Comparison of ENCODE assay signal across 20 cellular contexts in the genomic region with DNA sequence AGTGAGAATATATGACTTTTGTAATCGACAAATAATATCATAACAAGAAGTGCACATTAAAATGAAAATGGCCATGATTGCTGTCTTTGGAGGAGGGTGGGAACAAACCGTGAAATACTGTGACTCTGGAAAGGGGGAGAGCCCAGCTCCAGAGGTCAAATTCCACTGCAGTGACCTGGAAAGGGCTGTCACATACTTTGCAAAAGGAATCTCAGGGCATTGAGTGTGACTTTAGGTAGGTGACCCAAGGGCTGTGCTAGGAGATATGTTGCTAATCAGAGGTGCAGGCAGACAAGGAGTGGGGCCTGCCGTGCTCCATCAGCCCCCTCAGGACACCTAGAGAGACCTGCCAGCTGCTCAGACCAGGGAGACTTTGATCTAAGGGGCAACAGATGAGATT. TPM values are rescaled to one million over a fixed set of nuclear protein-coding genes. Genes with fewer than 3 reads are reported as not detected.
DNase-seq lines count a peak whose midpoint lies in the region; ATAC-seq and TF ChIP-seq lines count a peak whose summit lies in the region.
"Had no signal": no experiment of that assay in that cellular context is flagged by ENCODE, and none has a peak within 500 bp of the region (broad histone marks: within the 10 kb centered on the region; RNA-seq: fewer than 3 reads in every experiment).

No MANE protein-coding gene starts in this region.

- peak overlapping the region; percentile 62 for H3K4me3 Mint-ChIP-seq in Caco-2 (ENCODE audit: unreplicated experiment)
- H3K4me3 Mint-ChIP-seq: CD14-positive monocyte had no signal

- H3K79me2 ChIP-seq in OCI-LY7 (ENCODE audit: insufficient read depth, low read depth, low read length) (no peaks in the 10 kb centered on the region), trophoblast cell (ENCODE audit: control insufficient read depth, insufficient read depth, low read length, poor library complexity) (no peaks in the 10 kb centered on the region)

- no peak overlapping the region for H3K4ac ChIP-seq in trophoblast cell (ENCODE audit: low read depth, low read length)

- no peak overlapping the region for H4K91ac ChIP-seq in trophoblast cell (ENCODE audit: low read depth, low read length)

- no peak overlapping the region for H3K18ac ChIP-seq in trophoblast cell (ENCODE audit: low read length)

- no peak overlapping the region for H3K4me2 ChIP-seq in OCI-LY7 (ENCODE audit: low read length)
- no peak overlapping the region for H3K4me2 ChIP-seq in trophoblast cell (ENCODE audit: low read length)

- H3K9me3 ChIP-seq in Caco-2: no peaks in the 10 kb centered on the region
- no peaks in the 10 kb centered on the region for H3K9me3 ChIP-seq in OCI-LY7 (ENCODE audit: low read length)
- H3K9me3 ChIP-seq in trophoblast cell (ENCODE audit: insufficient read depth, low read depth, low read length): no peaks in the 10 kb centered on the region
- H3K9me3 ChIP-seq: HAP-1, SJCRH30 had no signal

- no peak overlapping the region for H2BK12ac ChIP-seq in trophoblast cell (ENCODE audit: low read length)

- H2BK120ac ChIP-seq in trophoblast cell (ENCODE audit: insufficient read depth, low read length, poor library complexity): no peak overlapping the region

- peak overlapping the region; percentile 11 for H3K14ac ChIP-seq in trophoblast cell (ENCODE audit: low read length)

- no peak overlapping the region for H3K27ac ChIP-seq in OCI-LY7 (ENCODE audit: low read depth, low read length, poor library complexity, severe bottlenecking)
- no peak overlapping the region for H3K27ac ChIP-seq in trophoblast cell (ENCODE audit: low read depth, low read length)
- H3K27ac ChIP-seq: SJCRH30 had no signal

- CTCF ChIA-PET in Caco-2 (lab: Charles Lee): interaction anchor here (0.6 to 4.8 kb wide), 5 partner anchors 11 to 138 kb away, joined by 3 to 17 read pairs (median 5); partner anchors contain the start of gene SPO11
- CTCF ChIA-PET in OCI-LY7 (lab: Charles Lee; ENCODE audit: unreplicated experiment): no interaction called here

- no peak for ATAC-seq in GM21447 (IDR thresholded peaks at IDR 0.05; ENCODE audit: unreplicated experiment)

- H3K4me1 ChIP-seq in Caco-2 (peaks cover 62% of the 10 kb centered on the region), OCI-LY7 (ENCODE audit: insufficient read depth, low read length, poor library complexity, severe bottlenecking) (peaks cover 46% of the 10 kb centered on the region), trophoblast cell (ENCODE audit: control insufficient read depth in 1 of 2, insufficient read depth in 2 of 2, low read length in 2 of 2) (peaks cover 3 to 7% of the 10 kb centered on the region in 2 experiments)
- H3K4me1 ChIP-seq: SJCRH30 had no signal

- H3K9me2 ChIP-seq in OCI-LY7 (ENCODE audit: insufficient read depth, low read length): no peaks in the 10 kb centered on the region

- H3K27me3 ChIP-seq in Caco-2 (replicated peaks; ENCODE audit: control insufficient read depth, insufficient read depth, low read length) (no peaks in the 10 kb centered on the region), trophoblast cell (ENCODE audit: insufficient read depth, low read length) (no peaks in the 10 kb centered on the region)

- H3K27me3 Mint-ChIP-seq in Caco-2 (ENCODE audit: insufficient read depth, unreplicated experiment): no peaks in the 10 kb centered on the region

- peak overlapping the region; percentile 92 for H3K27ac Mint-ChIP-seq in Caco-2 (ENCODE audit: unreplicated experiment)
- H3K27ac Mint-ChIP-seq: CD14-positive monocyte had no signal

- no peak for TF ChIP-seq CTCF in Caco-2 (IDR thresholded peaks at IDR 0.05; ENCODE audit: insufficient read depth in 1 of 2, low read depth in 1 of 2, low read length in 1 of 2, severe bottlenecking in 1 of 2, unreplicated experiment in 1 of 2)
- TF ChIP-seq CTCF in OCI-LY7 (conservative IDR thresholded peaks at IDR 0.05; ENCODE audit: low read length): no peak

- no TSS peak for BruUV-seq in Caco-2 (replicated peaks; lab: Mats Ljungman, UMichigan)
- BruUV-seq in OCI-LY7 (replicated peaks; lab: Mats Ljungman, UMichigan): no TSS peak

- no peak overlapping the region for H3K9ac ChIP-seq in trophoblast cell (ENCODE audit: low read length)

- H3K4me1 Mint-ChIP-seq in Caco-2 (ENCODE audit: low read depth, unreplicated experiment): peaks cover 45% of the 10 kb centered on the region
- H3K4me1 Mint-ChIP-seq: CD14-positive monocyte had no signal

- no CpG with 5 or more reads among the region's 3 CpGs for WGBS in trophoblast cell (ENCODE audit: extremely low coverage, insufficient coverage, insufficient read length)

- H4K20me1 ChIP-seq in OCI-LY7 (ENCODE audit: insufficient read depth, low read length): no peaks in the 10 kb centered on the region

- no peak overlapping the region for H4K8ac ChIP-seq in trophoblast cell (ENCODE audit: low read depth, low read length)

- no peak overlapping the region for H3K23ac ChIP-seq in trophoblast cell (ENCODE audit: low read length)

- no peak overlapping the region for H4K12ac ChIP-seq in trophoblast cell (ENCODE audit: low read depth, low read length)

- POLR2A ChIA-PET in Caco-2 (lab: Charles Lee): interaction anchor here (2.7 kb wide), 1 partner anchor 12 kb away, joined by 32 read pairs; no protein-coding TSS in a partner anchor
- POLR2A ChIA-PET in OCI-LY7 (lab: Charles Lee): interaction anchor here (0.6 to 1.2 kb wide), 2 partner anchors 8 to 28 kb away, joined by 4 to 5 read pairs; no protein-coding TSS in a partner anchor

- H3K4me3 ChIP-seq in Caco-2 (ENCODE audit: low read depth, low read length) (no peak overlapping the region), OCI-LY7 (ENCODE audit: low read depth, low read length, poor library complexity, severe bottlenecking) (no peak overlapping the region), trophoblast cell (ENCODE audit: low read depth, low read length) (no peak overlapping the region)
- H3K4me3 ChIP-seq: HAP-1, SJCRH30 had no signal

- H3K36me3 Mint-ChIP-seq in Caco-2 (ENCODE audit: insufficient read depth, unreplicated experiment): no peaks in the 10 kb centered on the region
- H3K36me3 Mint-ChIP-seq: CD14-positive monocyte had no signal

- no peak overlapping the region for H2AK5ac ChIP-seq in trophoblast cell (ENCODE audit: low read length)

- no peaks in the 10 kb centered on the region for H3K79me1 ChIP-seq in trophoblast cell (ENCODE audit: low read length)

- H3K36me3 ChIP-seq in Caco-2 (ENCODE audit: control insufficient read depth, insufficient read depth, low read length) (no peaks in the 10 kb centered on the region), OCI-LY7 (ENCODE audit: insufficient read depth, low read length) (no peaks in the 10 kb centered on the region), trophoblast cell (ENCODE audit: control insufficient read depth in 1 of 2, insufficient read depth in 2 of 2, low read length in 2 of 2) (no peaks in the 10 kb centered on the region)
- H3K36me3 ChIP-seq: HAP-1, SJCRH30 had no signal

- peak; percentile 86 to 92 for DNase-seq in Caco-2
- DNase-seq in OCI-LY7 (ENCODE audit: low spot score): no peak
- peak; percentile 91 for DNase-seq in left kidney (ENCODE audit: low read depth, low spot score)
- peak; percentile 16 to 70 for DNase-seq in trophoblast cell
- no peak for DNase-seq in OCI-M1 (lab: John Stamatoyannopoulos, UW)
- no peak for DNase-seq in occipital lobe (lab: John Stamatoyannopoulos, UW)
- DNase-seq: DMS53, GDM1, KG1, NCI-H1092, NCI-H1436, NCI-H187 treated with DMSO at 0.1 percent for 48 hours, NCI-H2107, NCI-H446 treated with DMSO at 0.1 percent for 48 hours, NCI-H526 treated with DMSO at 0.1 percent for 48 hours, SJCRH30 had no signal

- H2BK5ac ChIP-seq in trophoblast cell (ENCODE audit: low read depth, low read length, poor library complexity): no peak overlapping the region

- intact Hi-C loops in Caco-2 (cut with micrococcal nuclease; ENCODE audit: unreplicated experiment) (loop anchor here (1.0 kb wide), 3 partner anchors 12 to 38 kb away; no protein-coding TSS in a partner anchor), OCI-LY7 (cut with micrococcal nuclease; ENCODE audit: unreplicated experiment) (no loop called here)

- 0 out of 2 replicates have a peak overlapping the region, but pooled peaks have one; percentile 12 for H2AFZ ChIP-seq in OCI-LY7 (ENCODE audit: low read length)
- no peak overlapping the region for H2AFZ ChIP-seq in trophoblast cell (ENCODE audit: insufficient read depth, low read length, poor library complexity)

- H3K9me3 Mint-ChIP-seq in Caco-2 (ENCODE audit: unreplicated experiment): no peaks in the 10 kb centered on the region

RNA-seq across cellular contexts. Expression of gene BMP7, which starts 28.1 kb away (rescaled TPM):
- total RNA-seq in Caco-2 (2022) (266 and 317 TPM in 2 replicates), OCI-LY7 (2022) (2.2 and 3.7 TPM in 2 replicates), occipital lobe (8.7 TPM)
- 72.2 and 94.2 TPM in 2 replicates for total RNA-seq in OCI-LY7 (2014; rRNA removed; shearing (Covaris generic))
- polyA plus RNA-seq in trophoblast cell (2013): 13.5 and 14.2 TPM in 2 replicates
- polyA plus RNA-seq: CD14-positive monocyte had no signal

RNA-seq across cellular contexts. Expression of gene SPO11, which starts 35.0 kb away (rescaled TPM):
- total RNA-seq in Caco-2 (2022): not detected in 2 replicates
- total RNA-seq in OCI-LY7 (2014; rRNA removed; shearing (Covaris generic)): not detected in 2 replicates
- not detected in 2 replicates for total RNA-seq in OCI-LY7 (2022)
- polyA plus RNA-seq in trophoblast cell (2013): not detected in 2 replicates
- not detected for total RNA-seq in occipital lobe
- total RNA-seq: HT1080, SJCRH30 had no signal
- polyA plus RNA-seq: CD14-positive monocyte had no signal

RNA-seq across cellular contexts. Expression of gene RAE1, which starts 56.5 kb away (rescaled TPM):
- 133 and 138 TPM in 2 replicates for total RNA-seq in Caco-2 (2022)
- 50.5 and 55.0 TPM in 2 replicates for total RNA-seq in OCI-LY7 (2014; rRNA removed; shearing (Covaris generic))
- 57.4 and 58.2 TPM in 2 replicates for total RNA-seq in OCI-LY7 (2022)
- polyA plus RNA-seq in trophoblast cell (2013): 18.8 and 19.7 TPM in 2 replicates
- 35.2 TPM for total RNA-seq in occipital lobe

Comparison
In these comparisons a context has a peak if more than half of its experiments do, and no peak if none do; other contexts are left out.
1. DNase-seq: peak in Caco-2 (2 of 2), left kidney (single experiment) and trophoblast cell (2 of 2); none in OCI-LY7 (single experiment), OCI-M1 (single experiment) and occipital lobe (single experiment).